ENCODE assay signal across 8 cellular contexts in genomic region chr13:27171244-27171829, GRCh38. TPM values are rescaled to one million over a fixed set of nuclear protein-coding genes. Genes with fewer than 3 reads are reported as not detected.
DNase-seq lines count a peak whose midpoint lies in the region; ATAC-seq and TF ChIP-seq lines count a peak whose summit lies in the region.

Gene USP12 (minus strand): TSS chr13:27171811. CDS start chr13:27171639, 172 bp downstream.

- H3K9me3 ChIP-seq in IMR-90 (ENCODE audit: control insufficient read depth, insufficient read depth, low read length) (no peaks in the 10 kb centered on the region), esophagus (ENCODE audit: control insufficient read depth in 2 of 2, insufficient read depth in 1 of 2, low read depth in 1 of 2, low read length in 1 of 2) (no peaks in the 10 kb centered on the region)

- no peaks in the 10 kb centered on the region for H3K27me3 Mint-ChIP-seq in activated CD4-positive, alpha-beta memory T cell treated with anti-CD3 and anti-CD28 coated beads for 36 hours
- no peaks in the 10 kb centered on the region for H3K27me3 Mint-ChIP-seq in natural killer cell treated with Interleukin-12 subunit alpha and Interleukin-12 subunit beta and Interleukin-15 and Interleukin-18, amount 100 ng/mL, for 72 hours
- H3K27me3 Mint-ChIP-seq in type B pancreatic cell: no peaks in the 10 kb centered on the region

- H2AK9ac ChIP-seq in IMR-90 (replicated peaks; ENCODE audit: low read depth, low read length, poor library complexity): peak within 1 kb of the TSS; percentile 26

- peak within 1 kb of the TSS; percentile 64 for H3K4me3 ChIP-seq in IMR-90 (ENCODE audit: insufficient read depth, low read depth, low read length)
- peak within 1 kb of the TSS; percentile 80 to 82 for H3K4me3 ChIP-seq in esophagus (ENCODE audit: low read depth in 1 of 2, low read length in 2 of 2)

- H3K4me1 Mint-ChIP-seq in activated CD4-positive, alpha-beta memory T cell treated with anti-CD3 and anti-CD28 coated beads for 36 hours (ENCODE audit: low read depth): peaks cover 56% of the 10 kb centered on the region
- H3K4me1 Mint-ChIP-seq in natural killer cell treated with Interleukin-12 subunit alpha and Interleukin-12 subunit beta and Interleukin-15 and Interleukin-18, amount 100 ng/mL, for 72 hours (ENCODE audit: low read depth in 2 of 2): peaks cover 29 to 55% of the 10 kb centered on the region in 2 donors
- peaks cover 26% of the 10 kb centered on the region for H3K4me1 Mint-ChIP-seq in type B pancreatic cell (ENCODE audit: unreplicated experiment)

- H3K9ac ChIP-seq in IMR-90 (ENCODE audit: low read depth, low read length): peak within 1 kb of the TSS; percentile 76

- H3K36me3 ChIP-seq in IMR-90 (ENCODE audit: control insufficient read depth, insufficient read depth, low read length): no peaks in the 10 kb centered on the region
- H3K36me3 ChIP-seq in esophagus (ENCODE audit: control insufficient read depth in 2 of 2, insufficient read depth in 2 of 2, low read length in 1 of 2): no peaks in the 10 kb centered on the region

- peaks cover 16% of the 10 kb centered on the region for H3K9me1 ChIP-seq in IMR-90 (ENCODE audit: insufficient read depth, low read length)

- no TSS peak for BruUV-seq in IMR-90 (replicated peaks; lab: Mats Ljungman, UMichigan)

- peak within 1 kb of the TSS; percentile 95 for H3K27ac ChIP-seq in IMR-90 (ENCODE audit: insufficient read depth, low read length)
- H3K27ac ChIP-seq in esophagus (ENCODE audit: low read depth in 2 of 2, low read length in 1 of 2): peak within 1 kb of the TSS; percentile 94 to 96

- peak within 1 kb of the TSS; percentile 91 for H3K4me3 Mint-ChIP-seq in activated CD4-positive, alpha-beta memory T cell treated with anti-CD3 and anti-CD28 coated beads for 36 hours
- peak within 1 kb of the TSS; percentile 99 for H3K4me3 Mint-ChIP-seq in natural killer cell treated with Interleukin-12 subunit alpha and Interleukin-12 subunit beta and Interleukin-15 and Interleukin-18, amount 100 ng/mL, for 72 hours
- H3K4me3 Mint-ChIP-seq in type B pancreatic cell: peak within 1 kb of the TSS; percentile 97

- peaks cover 4 to 30% of the 10 kb centered on the region in 2 experiments; a peak in 3 of 4 replicates for H3K79me1 ChIP-seq in IMR-90 (ENCODE audit: low read depth in 1 of 2, low read length in 2 of 2)

- H3K4me2 ChIP-seq in IMR-90 (ENCODE audit: low read depth, low read length): peak within 1 kb of the TSS; percentile 84

- H3K56ac ChIP-seq in IMR-90 (ENCODE audit: extremely low read depth, insufficient read depth, low read length): peak within 1 kb of the TSS; percentile 35; the same call in 1 of the 2 replicates

- no peak within 1 kb of the TSS for H2BK20ac ChIP-seq in IMR-90 (ENCODE audit: low read depth, low read length)

- H2BK15ac ChIP-seq in IMR-90 (ENCODE audit: low read depth, low read length): no peak within 1 kb of the TSS

- 0 out of 2 replicates have a peak within 1 kb of the TSS, but pooled peaks have one; percentile 56 for H4K5ac ChIP-seq in IMR-90 (ENCODE audit: low read depth, low read length)

- peak within 1 kb of the TSS; percentile 92 for H2AFZ ChIP-seq in IMR-90 (replicated peaks; ENCODE audit: low read length, poor library complexity)

- peak within 1 kb of the TSS; percentile 96 for H3K27ac Mint-ChIP-seq in activated CD4-positive, alpha-beta memory T cell treated with anti-CD3 and anti-CD28 coated beads for 36 hours
- peak within 1 kb of the TSS; percentile 96 to 99 for H3K27ac Mint-ChIP-seq in natural killer cell treated with Interleukin-12 subunit alpha and Interleukin-12 subunit beta and Interleukin-15 and Interleukin-18, amount 100 ng/mL, for 72 hours
- H3K27ac Mint-ChIP-seq in type B pancreatic cell: peak within 1 kb of the TSS; percentile 84

- H3K9me3 Mint-ChIP-seq in activated CD4-positive, alpha-beta memory T cell treated with anti-CD3 and anti-CD28 coated beads for 36 hours: no peaks in the 10 kb centered on the region
- no peaks in the 10 kb centered on the region for H3K9me3 Mint-ChIP-seq in natural killer cell treated with Interleukin-12 subunit alpha and Interleukin-12 subunit beta and Interleukin-15 and Interleukin-18, amount 100 ng/mL, for 72 hours
- H3K9me3 Mint-ChIP-seq in type B pancreatic cell: no peaks in the 10 kb centered on the region

- dilution Hi-C loops in IMR-90 (cut with HindIII; ENCODE audit: low sequenced_read_pairs, unreplicated experiment): no loop called here

- POLR2A ChIA-PET in IMR-90 (lab: Charles Lee; ENCODE audit: unreplicated experiment): no interaction called here
- POLR2A ChIA-PET in activated CD4-positive, alpha-beta memory T cell treated with anti-CD3 and anti-CD28 coated beads for 36 hours (lab: Charles Lee): interaction anchor here (1.1 to 2.2 kb wide), 8 partner anchors 24 to 89 kb away, joined by 3 to 25 read pairs (median 8); partner anchors contain the start of gene RPL21

- H3K18ac ChIP-seq in IMR-90 (ENCODE audit: low read depth, low read length): peak within 1 kb of the TSS; percentile 28

- H2BK120ac ChIP-seq in IMR-90 (ENCODE audit: low read depth, low read length): peak within 1 kb of the TSS; percentile 60; the same call in 1 of the 2 replicates

- H4K91ac ChIP-seq in IMR-90 (ENCODE audit: insufficient read depth, low read depth, low read length): peak within 1 kb of the TSS; percentile 5; the same call in 1 of the 2 replicates

- TF ChIP-seq CTCF in IMR-90 (conservative IDR thresholded peaks at IDR 0.05; ENCODE audit: low read depth, low read length) (peak; percentile 41), type B pancreatic cell (conservative IDR thresholded peaks at IDR 0.05) (peak; percentile 32)

- CTCF ChIA-PET in IMR-90 (lab: Yijun Ruan, JAX): interaction anchor here (1.1 kb wide), 1 partner anchor 225 kb away, joined by 3 read pairs; no protein-coding TSS in a partner anchor
- CTCF ChIA-PET in activated CD4-positive, alpha-beta memory T cell treated with anti-CD3 and anti-CD28 coated beads for 36 hours (lab: Charles Lee): interaction anchor here (1.0 to 1.5 kb wide), 3 partner anchors 40 to 186 kb away, joined by 4 to 6 read pairs (median 5); no protein-coding TSS in a partner anchor

- no peak for TF ChIP-seq RAD21 in IMR-90 (IDR thresholded peaks at IDR 0.05; ENCODE audit: low read length)

- H3K4me1 ChIP-seq in IMR-90 (ENCODE audit: control insufficient read depth, insufficient read depth, low read length) (peaks cover 12% of the 10 kb centered on the region), esophagus (ENCODE audit: control insufficient read depth in 2 of 2, insufficient read depth in 2 of 2, low read length in 1 of 2) (peaks cover 0 to 4% of the 10 kb centered on the region in 2 donors)

- peak within 1 kb of the TSS in 1 of 2 experiments; percentile 60; a peak in 2 of 4 replicates for H4K8ac ChIP-seq in IMR-90 (ENCODE audit: low read depth in 2 of 2, low read length in 2 of 2)

- WGBS in IMR-90 (ENCODE audit: extremely low coverage in 2 of 2, insufficient read length in 1 of 2), 2 experiments: 0% methylated on average over 4 of the region's 88 CpGs; no CpG with 5 or more reads in 1 of the 2 experiments
- WGBS in esophagus, 2 donors: 1% methylated on average over 46 to 88 of the region's 88 CpGs

- TF ChIP-seq POLR2A in IMR-90 (IDR thresholded peaks at IDR 0.05; ENCODE audit: low read depth, low read length): peak; percentile 73; the same call in 1 of the 2 replicates

- peaks cover 32% of the 10 kb centered on the region for H4K20me1 ChIP-seq in IMR-90 (ENCODE audit: insufficient read depth, low read length)

- peak within 1 kb of the TSS; percentile 16; the same call in 1 of the 2 replicates for H2AK5ac ChIP-seq in IMR-90 (ENCODE audit: low read depth, low read length)

- peak within 1 kb of the TSS; percentile 54 for H3K4ac ChIP-seq in IMR-90 (ENCODE audit: low read depth, low read length)

- peak within 1 kb of the TSS; percentile 86 for H2BK5ac ChIP-seq in IMR-90 (ENCODE audit: low read depth, low read length, poor library complexity, severe bottlenecking)

- DNase-seq in ELR (ENCODE audit: low read depth) (peak; percentile 44), IMR-90 (peak; percentile 22), type B pancreatic cell (ENCODE audit: extremely low spot score, unreplicated experiment) (no peak), NCI-H510A treated with DMSO at 0.1 percent for 48 hours (lab: John Stamatoyannopoulos, UW) (no peak)
- no peak for DNase-seq in activated CD4-positive, alpha-beta memory T cell treated with anti-CD3 and anti-CD28 coated beads for 36 hours
- no peak for DNase-seq in natural killer cell treated with Interleukin-12 subunit alpha and Interleukin-12 subunit beta and Interleukin-15 and Interleukin-18, amount 100 ng/mL, for 72 hours (ENCODE audit: low spot score)

- in situ Hi-C loops in IMR-90 (cut with MboI; ENCODE audit: low sequenced_read_pairs): loop anchor here (10.0 kb wide), 2 partner anchors 103 to 187 kb away; partner anchors contain the start of gene RASL11A

- peak within 1 kb of the TSS; percentile 66; the same call in 1 of the 2 replicates for H3K23ac ChIP-seq in IMR-90 (ENCODE audit: low read depth, low read length)

- no peaks in the 10 kb centered on the region for H3K36me3 Mint-ChIP-seq in activated CD4-positive, alpha-beta memory T cell treated with anti-CD3 and anti-CD28 coated beads for 36 hours
- peaks cover 6% of the 10 kb centered on the region for H3K36me3 Mint-ChIP-seq in natural killer cell treated with Interleukin-12 subunit alpha and Interleukin-12 subunit beta and Interleukin-15 and Interleukin-18, amount 100 ng/mL, for 72 hours
- no peaks in the 10 kb centered on the region for H3K36me3 Mint-ChIP-seq in type B pancreatic cell

- ATAC-seq in GM21390 (IDR thresholded peaks at IDR 0.05; ENCODE audit: unreplicated experiment) (peak; percentile 5), IMR-90 (ENCODE audit: low read depth) (peak; percentile 13; the same call in 1 of the 2 replicates)
- peak; percentile 13 to 22 for ATAC-seq in natural killer cell treated with Interleukin-12 subunit alpha and Interleukin-12 subunit beta and Interleukin-15 and Interleukin-18, amount 100 ng/mL, for 72 hours

- intact Hi-C loops in IMR-90 (cut with micrococcal nuclease): loop anchor here (2.0 kb wide), 3 partner anchors 99 to 187 kb away; partner anchors contain the start of gene RASL11A
- intact Hi-C loops in activated CD4-positive, alpha-beta memory T cell treated with anti-CD3 and anti-CD28 coated beads for 36 hours (cut with micrococcal nuclease): loop anchor here (1.0 to 10.0 kb wide), 3 partner anchors 23 to 1267 kb away; partner anchors contain the start of gene MTIF3

- H3K14ac ChIP-seq in IMR-90 (replicated peaks; ENCODE audit: low read depth, low read length): peak within 1 kb of the TSS; percentile 54

- H3K27me3 ChIP-seq in IMR-90 (ENCODE audit: control insufficient read depth, insufficient read depth, low read length): no peaks in the 10 kb centered on the region
- no peaks in the 10 kb centered on the region for H3K27me3 ChIP-seq in esophagus (ENCODE audit: control insufficient read depth in 1 of 2, insufficient read depth in 2 of 2, low read length in 2 of 2)

RNA-seq across cellular contexts. Expression of gene USP12, which starts in this region (rescaled TPM):
- total RNA-seq in IMR-90 (2012; rRNA removed) (16.5 and 27.2 TPM in 2 replicates), type B pancreatic cell (ENCODE audit: low replicate concordance) (17.3 and 19.1 TPM in 2 replicates)
- polyA plus RNA-seq in IMR-90 (2012; rRNA removed) (7.8 and 11.8 TPM in 2 replicates), esophagus (1 to 10 TPM; 3.5 to 6.0 TPM)
- 1.1 and 4.1 TPM in 2 replicates for polyA plus RNA-seq in IMR-90 (2012; cell fraction: cytosol; rRNA removed)
- polyA plus RNA-seq in IMR-90 (2012; cell fraction: nucleus; rRNA removed; ENCODE audit: low replicate concordance): 0.81 and 8.1 TPM in 2 replicates
- total RNA-seq in activated CD4-positive, alpha-beta memory T cell treated with anti-CD3 and anti-CD28 coated beads for 36 hours: 10 to 100 TPM; 39.4 to 40.6 TPM
- 10 to 100 TPM; 51.4 to 78.6 TPM for total RNA-seq in natural killer cell treated with Interleukin-12 subunit alpha and Interleukin-12 subunit beta and Interleukin-15 and Interleukin-18, amount 100 ng/mL, for 72 hours

Comparison
In these comparisons a context has a peak if more than half of its experiments do, and no peak if none do; other contexts are left out.
1. DNase-seq: peak in ELR (single experiment) and IMR-90 (single experiment); none in activated CD4-positive, alpha-beta memory T cell treated with anti-CD3 and anti-CD28 coated beads for 36 hours (single experiment), natural killer cell treated with Interleukin-12 subunit alpha and Interleukin-12 subunit beta and Interleukin-15 and Interleukin-18, amount 100 ng/mL, for 72 hours (single experiment), type B pancreatic cell (single experiment) and NCI-H510A treated with DMSO at 0.1 percent for 48 hours (single experiment).
2. Peak in every context shown above with its lines, with median percentiles within 50 percentile points of each other: ATAC-seq, H3K27ac Mint-ChIP-seq and H3K4me3 Mint-ChIP-seq.